8 cellular contexts compared by ENCODE assay signal in genomic region chr4:98657531-98658286, GRCh38. TPM values are rescaled to one million over a fixed set of nuclear protein-coding genes. Genes with fewer than 3 reads are reported as not detected.
A peak's percentile ranks its signal among the peaks of the same experiment; 100 is the strongest.
DNase-seq lines count a peak whose midpoint lies in the region; ATAC-seq and TF ChIP-seq lines count a peak whose summit lies in the region.

No MANE protein-coding gene starts in this region.

- H3K4me3 Mint-ChIP-seq in T-helper 1 cell treated with Interleukin-12 subunit alpha and Interleukin-12 subunit beta and Interleukin-4 antibody, amounts not matched to agents 30 μg/mL and 1 μg/mL, for 36 hours = peak overlapping the region; percentile 98

- intact Hi-C loops in breast epithelium (cut with DNase I; ENCODE audit: low total_unique reads) = no loop called here

- H3K9me3 ChIP-seq in breast epithelium (no peaks in the 10 kb centered on the region), skeletal muscle tissue (ENCODE audit: control insufficient read depth in 3 of 3, low read length in 3 of 3) (no peaks in the 10 kb centered on the region)

- no peak for TF ChIP-seq CTCF in breast epithelium (IDR thresholded peaks at IDR 0.05)

- peak overlapping the region; percentile 90 for H3K27ac Mint-ChIP-seq in T-helper 1 cell treated with Interleukin-12 subunit alpha and Interleukin-12 subunit beta and Interleukin-4 antibody, amounts not matched to agents 30 μg/mL and 1 μg/mL, for 36 hours

- no peaks in the 10 kb centered on the region for H3K9me3 Mint-ChIP-seq in T-helper 1 cell treated with Interleukin-12 subunit alpha and Interleukin-12 subunit beta and Interleukin-4 antibody, amounts not matched to agents 30 μg/mL and 1 μg/mL, for 36 hours

- peaks cover 66% of the 10 kb centered on the region for H3K4me1 Mint-ChIP-seq in T-helper 1 cell treated with Interleukin-12 subunit alpha and Interleukin-12 subunit beta and Interleukin-4 antibody, amounts not matched to agents 30 μg/mL and 1 μg/mL, for 36 hours (ENCODE audit: low read depth)

- H3K27me3 ChIP-seq in breast epithelium (no peaks in the 10 kb centered on the region), skeletal muscle tissue (ENCODE audit: control insufficient read depth in 3 of 3, insufficient read depth in 3 of 3, low read length in 3 of 3) (peaks cover 8 to 20% (median 17%) of the 10 kb centered on the region in 3 donors)

- H3K4me3 ChIP-seq in Jurkat, Clone E6-1 (ENCODE audit: low read length) = peak overlapping the region; percentile 84
- H3K4me3 ChIP-seq in breast epithelium (peak overlapping the region; percentile 57 to 94 (median 79)), skeletal muscle tissue (ENCODE audit: low read length in 3 of 3) (peak overlapping the region; percentile 71 to 86 (median 77))

- H3K9ac ChIP-seq in skeletal muscle tissue (ENCODE audit: low read depth in 1 of 3, low read length in 3 of 3) = peak overlapping the region; percentile 12 to 71 (median 66)

- ATAC-seq in GM21360 (IDR thresholded peaks at IDR 0.05; ENCODE audit: unreplicated experiment) (peak; percentile 8), HG03565 (IDR thresholded peaks at IDR 0.05; ENCODE audit: unreplicated experiment) (no peak)

- peaks cover 0 to 3% of the 10 kb centered on the region in 2 donors for H3K4me1 ChIP-seq in breast epithelium
- peaks cover 20 to 32% (median 27%) of the 10 kb centered on the region in 3 donors for H3K4me1 ChIP-seq in skeletal muscle tissue (ENCODE audit: control insufficient read depth in 3 of 3, insufficient read depth in 3 of 3, low read length in 3 of 3)

- no peaks in the 10 kb centered on the region for H3K36me3 ChIP-seq in breast epithelium
- H3K36me3 ChIP-seq in skeletal muscle tissue (ENCODE audit: control insufficient read depth in 3 of 3, insufficient read depth in 3 of 3, low read length in 3 of 3) = no peaks in the 10 kb centered on the region

- H3K27ac ChIP-seq in breast epithelium = peak overlapping the region; percentile 71 to 78
- no peak overlapping the region for H3K27ac ChIP-seq in skeletal muscle tissue (ENCODE audit: low read depth, low read length)

- no peak for TF ChIP-seq POLR2A in breast epithelium (IDR thresholded peaks at IDR 0.05)

- DNase-seq in CD1c-positive myeloid dendritic cell (ENCODE audit: extremely low spot score) (peak; percentile 7), breast epithelium (ENCODE audit: low spot score in 2 of 2) (no peak), iPS-NIHi7 (ENCODE audit: extremely low spot score) (peak; percentile 48)
- DNase-seq in Jurkat, Clone E6-1 (ENCODE audit: low read depth, low spot score) = no peak

- H3K36me3 Mint-ChIP-seq in T-helper 1 cell treated with Interleukin-12 subunit alpha and Interleukin-12 subunit beta and Interleukin-4 antibody, amounts not matched to agents 30 μg/mL and 1 μg/mL, for 36 hours (ENCODE audit: low read depth) = peaks cover 17% of the 10 kb centered on the region

- H3K27me3 Mint-ChIP-seq in T-helper 1 cell treated with Interleukin-12 subunit alpha and Interleukin-12 subunit beta and Interleukin-4 antibody, amounts not matched to agents 30 μg/mL and 1 μg/mL, for 36 hours (ENCODE audit: low read depth) = no peaks in the 10 kb centered on the region

RNA-seq across cellular contexts. Expression of gene TSPAN5, which starts 0.7 kb away (rescaled TPM):
- polyA plus RNA-seq in Jurkat, Clone E6-1 (2012; ENCODE audit: insufficient read depth, insufficient read length) = 12.2 TPM
- total RNA-seq in breast epithelium (10 to 100 TPM in 2 of 3 donors, 1 to 10 TPM in 1; 1.9 to 17.7 (median 12.8) TPM), skeletal muscle tissue (11.0 TPM)

Comparison
In these comparisons a context has a peak if more than half of its experiments do, and no peak if none do; other contexts are left out.
1. DNase-seq: peak in CD1c-positive myeloid dendritic cell (single experiment) and iPS-NIHi7 (single experiment); none in Jurkat, Clone E6-1 (single experiment) and breast epithelium (0 of 2).
2. Peak in every context shown above with its lines, with median percentiles within 50 percentile points of each other: H3K4me3 ChIP-seq.